ENCODE assay signal across 23 cellular contexts in genomic region chr6:1704711-1705110, GRCh38.
"Had no signal": no experiment of that assay in that cellular context is flagged by ENCODE, and none has a peak within 500 bp of the region (broad histone marks: within the 10 kb centered on the region; RNA-seq: fewer than 3 reads in every experiment).

No MANE protein-coding gene starts in this region.

- FAIRE-seq: urothelium cell line had no signal

- H3K27me3 ChIP-seq: right atrium auricular region, transverse colon had no signal

- DNase-seq: activated CD4-positive, alpha-beta T cell treated with anti-CD3 and anti-CD28 coated beads, Interleukin-2, amount 10 ng/mL, durations not matched to agents 7 days and 5 days; activated CD4-positive, CD25-positive, alpha-beta regulatory T cell treated with anti-CD3 and anti-CD28 coated beads, Interleukin-2, amount 50 U/mL, for 72 hours; activated CD8-positive, alpha-beta memory T cell treated with anti-CD3 and anti-CD28 coated beads, Interleukin-2, amount 10 ng/mL, durations not matched to agents 7 days and 5 days; activated CD8-positive, alpha-beta T cell treated with anti-CD3 and anti-CD28 coated beads for 36 hours; activated gamma-delta T cell treated with Interleukin-2 at 50 U/mL for 16 hours; activated T-cell treated with anti-CD3 and anti-CD28 coated beads for 4 hours; cerebellar nuclear complex; cortex of kidney; endodermal cell; erythroblast; foreskin melanocyte; left ventricle myocardium superior; midbrain; natural killer cell; stimulated activated CD4-positive, alpha-beta T cell treated with anti-CD3 and anti-CD28 coated beads, Interleukin-12 subunit alpha, Interleukin-12 subunit beta, amount 100 ng/mL, for 4 hours; stimulated activated CD4-positive, alpha-beta T cell treated with anti-CD3 and anti-CD28 coated beads, Interleukin-4, amount 100 ng/mL, for 4 hours; substantia nigra; T-cell; transverse colon had no signal

- ATAC-seq: activated CD8-positive, alpha-beta memory T cell treated with anti-CD3 and anti-CD28 coated beads, Interleukin-2, amount 10 ng/mL, durations not matched to agents 7 days and 5 days; activated CD8-positive, alpha-beta T cell treated with anti-CD3 and anti-CD28 coated beads for 36 hours; activated naive CD4-positive, alpha-beta T cell treated with anti-CD3 and anti-CD28 coated beads, Interleukin-2, amount 50 U/mL, for 72 hours; left ventricle myocardium superior; natural killer cell; T-cell had no signal

- H3K4me3 ChIP-seq: right atrium auricular region, transverse colon had no signal

- H3K36me3 ChIP-seq: right atrium auricular region, transverse colon had no signal

- H3K9me3 ChIP-seq: right atrium auricular region, transverse colon had no signal

- H3K4me1 ChIP-seq: right atrium auricular region, transverse colon had no signal

- H3K27ac ChIP-seq: right atrium auricular region, transverse colon, VCaP had no signal
